Comparison of ENCODE assay signal across 8 cellular contexts in the genomic region with DNA sequence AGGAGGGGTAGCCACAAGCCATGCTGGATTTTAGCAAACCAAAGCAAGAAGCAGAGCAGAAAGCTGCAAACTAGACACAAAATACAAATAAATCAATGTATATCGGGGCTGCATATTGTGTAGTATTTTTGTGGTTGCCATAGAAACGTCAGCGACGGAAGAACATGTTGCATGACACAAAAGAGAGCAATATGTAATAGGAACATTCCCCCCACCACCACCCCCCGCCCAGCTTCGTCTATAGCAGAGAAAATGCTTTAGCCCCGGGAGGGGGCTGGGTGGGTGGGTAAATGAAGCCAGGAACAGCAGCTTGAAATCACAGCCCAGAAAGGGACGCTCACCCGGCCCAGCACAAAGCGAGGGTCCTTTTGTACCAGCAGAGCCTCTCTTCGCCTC. TPM values are rescaled to one million over a fixed set of nuclear protein-coding genes. Genes with fewer than 3 reads are reported as not detected.
DNase-seq lines count a peak whose midpoint lies in the region; ATAC-seq, FAIRE-seq and TF ChIP-seq lines count a peak whose summit lies in the region.

No MANE protein-coding gene starts in this region.

- H3K9me3 ChIP-seq in DND-41 (ENCODE audit: insufficient read depth, low read length, severe bottlenecking) = no peaks in the 10 kb centered on the region
- H3K9me3 ChIP-seq in K562 (replicated peaks; ENCODE audit: control insufficient read depth, insufficient read depth, low read depth, low read length) = no peaks in the 10 kb centered on the region
- H3K9me3 ChIP-seq in iPS-18a (ENCODE audit: control insufficient read depth, low read depth, low read length) = no peaks in the 10 kb centered on the region

- no peak for TF ChIP-seq EP300 in K562 (IDR thresholded peaks at IDR 0.05; ENCODE audit: low read length)

- TF ChIP-seq RAD21 in K562 (CRISPR knock-in tag; conservative IDR thresholded peaks at IDR 0.05 in 1 of 2, IDR thresholded peaks at IDR 0.05 in 1 of 2) = no peak

- no peaks in the 10 kb centered on the region for H3K36me3 ChIP-seq in DND-41 (ENCODE audit: insufficient read depth, low read length)
- no peaks in the 10 kb centered on the region for H3K36me3 ChIP-seq in K562 (ENCODE audit: control insufficient read depth, insufficient read depth, low read length)
- H3K36me3 ChIP-seq in iPS-18a (ENCODE audit: control insufficient read depth, low read depth, low read length) = no peaks in the 10 kb centered on the region

- H3K4me2 ChIP-seq in DND-41 (ENCODE audit: insufficient read depth, low read length) (peak overlapping the region; percentile 66), K562 (ENCODE audit: insufficient read depth, low read length) (peak overlapping the region; percentile 93)

- CTCF ChIA-PET in K562 (lab: Yijun Ruan, JAX; ENCODE audit: low intra/inter-chr PET ratio) = interaction anchor here (0.6 kb wide), 1 partner anchor 19 kb away, joined by 4 read pairs; no protein-coding TSS in a partner anchor

- no peaks in the 10 kb centered on the region for H4K20me1 ChIP-seq in DND-41 (ENCODE audit: insufficient read depth, low read length)
- H4K20me1 ChIP-seq in K562 (replicated peaks; ENCODE audit: control insufficient read depth, insufficient read depth, low read length) = no peaks in the 10 kb centered on the region

- H3K4me1 ChIP-seq in DND-41 (ENCODE audit: insufficient read depth, low read length) (peaks cover 15% of the 10 kb centered on the region), K562 (replicated peaks in 1 of 2; ENCODE audit: control insufficient read depth in 2 of 2, insufficient read depth in 2 of 2, low read length in 2 of 2) (peaks cover 4 to 37% of the 10 kb centered on the region in 2 experiments), iPS-18a (ENCODE audit: control insufficient read depth, low read depth, low read length) (peaks cover 32% of the 10 kb centered on the region)

- H2AFZ ChIP-seq in DND-41 (ENCODE audit: low read depth, low read length) (peak overlapping the region; percentile 53), K562 (ENCODE audit: low read depth, low read length) (peak overlapping the region; percentile 49; the same call in 1 of the 2 replicates)

- 4% methylated on average over 6 of the region's 11 CpGs for WGBS in K562 (ENCODE audit: insufficient coverage, low coverage, missing lambda C conversion rate)

- H3K9me1 ChIP-seq in K562 (ENCODE audit: control insufficient read depth, insufficient read depth, low read length) = no peaks in the 10 kb centered on the region

- peak overlapping the region; percentile 32 to 67; a peak in 3 of 4 replicates for H3K4me3 ChIP-seq in DND-41 (ENCODE audit: low read depth in 1 of 2, low read length in 2 of 2)
- peak overlapping the region; percentile 58 for H3K4me3 ChIP-seq in K562
- peak overlapping the region; percentile 83 for H3K4me3 ChIP-seq in iPS-18a (ENCODE audit: low read length)

- H3K27me3 ChIP-seq in DND-41 (ENCODE audit: insufficient read depth, low read length, poor library complexity) = peaks cover 1% of the 10 kb centered on the region
- H3K27me3 ChIP-seq in K562 (ENCODE audit: control insufficient read depth in 2 of 2, insufficient read depth in 2 of 2, low read length in 2 of 2) = no peaks in the 10 kb centered on the region
- H3K27me3 ChIP-seq in iPS-18a (ENCODE audit: control insufficient read depth, insufficient read depth, low read length) = no peaks in the 10 kb centered on the region

- intact Hi-C loops in K562 (cut with micrococcal nuclease) = loop anchor here (1.0 to 10.0 kb wide), 4 partner anchors 18 to 479 kb away; no protein-coding TSS in a partner anchor

- FAIRE-seq in K562 (lab: Jason Lieb, UNC) = no peak

- POLR2A ChIA-PET in K562 (lab: Yijun Ruan, JAX) = interaction anchor here (0.7 to 2.9 kb wide), 8 partner anchors 11 to 172 kb away, joined by 3 to 23 read pairs (median 4); no protein-coding TSS in a partner anchor

- in situ Hi-C loops in K562 (cut with MboI) = no loop called here

- no peak overlapping the region for H3K27ac ChIP-seq in DND-41 (ENCODE audit: low read length)
- H3K27ac ChIP-seq in K562 (ENCODE audit: extremely low read depth, low read depth, low read length) = peak overlapping the region; percentile 40
- peak overlapping the region; percentile 89 for H3K27ac ChIP-seq in iPS-18a (ENCODE audit: low read length)

- DNase-seq in DND-41 = no peak
- DNase-seq in K562 (ENCODE audit: extremely low read depth in 1 of 4, low spot score in 3 of 4) = peak in 2 of 4 experiments; percentile 37 to 54
- peak in 2 of 3 donors; percentile 5 to 13 for DNase-seq in stimulated activated CD4-positive, alpha-beta T cell treated with anti-CD3 and anti-CD28 coated beads, TNF-alpha, amount 100 ng/mL, for 1 hour (ENCODE audit: low read depth in 3 of 3, low spot score in 1 of 3)
- no peak for DNase-seq in iPS-NIHi11 (ENCODE audit: low spot score)

- BruUV-seq in K562 (replicated peaks; lab: Mats Ljungman, UMichigan) = no TSS peak

- H3K79me2 ChIP-seq in DND-41 (ENCODE audit: insufficient read depth, low read length) (no peaks in the 10 kb centered on the region), K562 (ENCODE audit: control insufficient read depth, insufficient read depth, low read length) (peaks cover 21% of the 10 kb centered on the region)

- no peak for TF ChIP-seq CTCF in DND-41 (IDR thresholded peaks at IDR 0.05; ENCODE audit: borderline replicate concordance, extremely low read depth, low read length, poor library complexity, severe bottlenecking)
- TF ChIP-seq CTCF in K562 (IDR thresholded peaks at IDR 0.05 in 2 of 3, conservative IDR thresholded peaks at IDR 0.05 in 1 of 3; ENCODE audit: insufficient read depth in 2 of 3, low read depth in 1 of 3, low read length in 3 of 3) = no peak

- peak overlapping the region; percentile 40 for H3K9ac ChIP-seq in DND-41 (ENCODE audit: low read depth, low read length)
- H3K9ac ChIP-seq in K562 (ENCODE audit: insufficient read depth in 1 of 2, low read depth in 2 of 2, low read length in 2 of 2) = peak overlapping the region; percentile 57 to 88; a peak in 3 of 4 replicates
- H3K9ac ChIP-seq in iPS-18a (ENCODE audit: low read length) = peak overlapping the region; percentile 88

- no peak for TF ChIP-seq POLR2A in K562 (conservative IDR thresholded peaks at IDR 0.05)

- ATAC-seq in DND-41 (ENCODE audit: insufficient read depth, low read depth) (no peak; the same call in 2 of the 3 replicates), HG02884 (IDR thresholded peaks at IDR 0.05; ENCODE audit: unreplicated experiment) (peak; percentile 11), SK-N-SH treated with all-trans-retinoic acid at 6 μM for 48 hours (peak; percentile 45), K562 (peak; percentile 29; the same call in 2 of the 3 replicates), GM19452 (IDR thresholded peaks at IDR 0.05; ENCODE audit: unreplicated experiment) (no peak)

TF ChIP-seq in SK-N-SH treated with all-trans-retinoic acid at 6 μM for 48 hours, 23 proteins besides CTCF, POLR2A, EP300 and RAD21:
- TF ChIP-seq ARNTL (CRISPR knock-in tag; IDR thresholded peaks at IDR 0.05; ENCODE audit: borderline replicate concordance, low read depth) (no peak), ISL1 (CRISPR knock-in tag; IDR thresholded peaks at IDR 0.05) (no peak), ZNF8 (CRISPR knock-in tag; IDR thresholded peaks at IDR 0.05) (no peak), TOX (CRISPR knock-in tag; IDR thresholded peaks at IDR 0.05; ENCODE audit: borderline replicate concordance) (no peak)

TF ChIP-seq in K562, 482 proteins besides CTCF, POLR2A, EP300 and RAD21 (continues in another document):
- TF ChIP-seq FOXK2 (conservative IDR thresholded peaks at IDR 0.05 in 1 of 2, IDR thresholded peaks at IDR 0.05 in 1 of 2; ENCODE audit: low read depth in 2 of 2) (peak in 1 of 2 experiments; percentile 85; a peak in 2 of 4 replicates), TCF7 (IDR thresholded peaks at IDR 0.05; ENCODE audit: borderline replicate concordance) (no peak), ZBTB7A (IDR thresholded peaks at IDR 0.05; ENCODE audit: borderline replicate concordance, control insufficient read depth, low read depth, low read length) (0 out of 2 replicates have a peak, but pooled peaks have one; percentile 12), FOXP1 (CRISPR knock-in tag; IDR thresholded peaks at IDR 0.05) (no peak), SNRNP70 (optimal IDR thresholded peaks at IDR 0.05; ENCODE audit: low read depth, low read length) (no peak), MYC (IDR thresholded peaks at IDR 0.05; ENCODE audit: low read depth, low read length) (peak; percentile 47; the same call in 1 of the 2 replicates), MYC (CRISPR knock-in tag; IDR thresholded peaks at IDR 0.05; ENCODE audit: borderline replicate concordance, low read depth) (no peak), TCF7L2 (IDR thresholded peaks at IDR 0.05; ENCODE audit: low read depth, low read length) (peak; percentile 60; the same call in 1 of the 2 replicates), NEUROD1 (IDR thresholded peaks at IDR 0.05; ENCODE audit: borderline replicate concordance, low read depth, low read length, partially characterized antibody) (peak; percentile 37)

RNA-seq across cellular contexts. Expression of gene AGPAT4, which starts 0.5 kb away (rescaled TPM):
- 90.5 and 109 TPM in 2 replicates for total RNA-seq in K562 (2011; cell fraction: chromatin; rRNA removed; ENCODE audit: low replicate concordance)
- total RNA-seq in K562 (2011; cell fraction: nucleolus; rRNA removed) = 65.2 and 67.4 TPM in 2 replicates
- 60.1 and 75.0 TPM in 2 replicates for total RNA-seq in K562 (2011; cell fraction: nucleoplasm; rRNA removed)
- 4.5 and 6.7 TPM in 2 replicates for total RNA-seq in K562 (2014; rRNA removed)
- total RNA-seq in K562 (2014; rRNA removed; fragmentation: Illumina TruSeq; extraction: Trizol) = 7.1 and 7.9 TPM in 2 replicates
- 5.0 and 5.6 TPM in 2 replicates for total RNA-seq in K562 (2015; rRNA removed; fragmentation: Illumina TruSeq; extraction: Trizol)
- total RNA-seq in K562 (2021) = 9.2 and 9.7 TPM in 2 replicates
- 15.0 and 17.0 TPM in 2 replicates for polyA plus RNA-seq in K562 (2011; rRNA removed)
- polyA plus RNA-seq in K562 (2011; cell fraction: cytosol; rRNA removed) = 9.2 and 14.2 TPM in 2 replicates
- 62.4 and 68.7 TPM in 2 replicates for polyA plus RNA-seq in K562 (2011; cell fraction: nucleus; rRNA removed)
- 5.3 and 8.6 TPM in 2 replicates for polyA plus RNA-seq in K562 (2012)
- 5.6 and 5.7 TPM in 2 replicates for polyA plus RNA-seq in K562 (2014; fragmentation: Illumina TruSeq; extraction: Trizol)
- 1 to 10 TPM; 2.2 to 3.4 TPM for polyA plus RNA-seq in K562 (2014; fragmentation: Nextera tagmentation; extraction: Ambion mirVana)
- polyA plus RNA-seq in K562 (2014; rRNA removed) = 7.2 and 7.3 TPM in 2 replicates
- polyA minus RNA-seq in K562 (2011; rRNA and poly(A)+ RNA removed) = 31.8 and 34.7 TPM in 2 replicates
- 6.3 and 8.8 TPM in 2 replicates for polyA minus RNA-seq in K562 (2011; cell fraction: cytosol; rRNA and poly(A)+ RNA removed)
- polyA minus RNA-seq in K562 (2011; cell fraction: nucleus; rRNA and poly(A)+ RNA removed) = 36.2 and 58.6 TPM in 2 replicates

Comparison
In these comparisons a context has a peak if more than half of its experiments do, and no peak if none do; other contexts are left out.
1. ATAC-seq: peak in HG02884 (single experiment), SK-N-SH treated with all-trans-retinoic acid at 6 μM for 48 hours (single experiment) and K562 (single experiment); none in DND-41 (single experiment) and GM19452 (single experiment).
2. DNase-seq: peak in stimulated activated CD4-positive, alpha-beta T cell treated with anti-CD3 and anti-CD28 coated beads, TNF-alpha, amount 100 ng/mL, for 1 hour (2 of 3); none in DND-41 (single experiment) and iPS-NIHi11 (single experiment).
3. Peak in every context shown above with its lines, with median percentiles within 50 percentile points of each other: H3K4me3 ChIP-seq and H3K9ac ChIP-seq.